24 cellular contexts compared by ENCODE assay signal in genomic region chr10:43316516-43316915, GRCh38. TPM values are rescaled to one million over a fixed set of nuclear protein-coding genes. Genes with fewer than 3 reads are reported as not detected.
A peak's percentile ranks its signal among the peaks of the same experiment; 100 is the strongest.
DNase-seq lines count a peak whose midpoint lies in the region; ATAC-seq, FAIRE-seq and TF ChIP-seq lines count a peak whose summit lies in the region.
"Had no signal": no experiment of that assay in that cellular context is flagged by ENCODE, and none has a peak within 500 bp of the region (broad histone marks: within the 10 kb centered on the region; RNA-seq: fewer than 3 reads in every experiment).

No MANE protein-coding gene starts in this region.

- H3K4me1 ChIP-seq in K562 (replicated peaks in 1 of 2; ENCODE audit: control insufficient read depth in 2 of 2, insufficient read depth in 2 of 2, low read length in 2 of 2): peaks cover 0 to 3% of the 10 kb centered on the region in 2 experiments; a peak in 1 of 5 replicates
- peaks cover 19 to 22% of the 10 kb centered on the region in 2 donors for H3K4me1 ChIP-seq in mucosa of rectum (ENCODE audit: control insufficient read depth in 2 of 2, insufficient read depth in 2 of 2, low read length in 2 of 2)
- H3K4me1 ChIP-seq: BLaER1 treated with 17β-estradiol and CSF1 and Interleukin-3, amounts not matched to agents 10 nM and 100 nM had no signal

- H3K9ac ChIP-seq in K562 (ENCODE audit: insufficient read depth in 1 of 2, low read depth in 2 of 2, low read length in 2 of 2) (no peak overlapping the region), mucosa of rectum (ENCODE audit: low read depth in 1 of 2, low read length in 2 of 2) (peak overlapping the region in 1 of 2 donors; percentile 20)
- H3K9ac ChIP-seq: BLaER1 treated with 17β-estradiol and CSF1 and Interleukin-3, amounts not matched to agents 10 nM and 100 nM; GM23248 had no signal

- H3K9me3 ChIP-seq in K562 (replicated peaks; ENCODE audit: control insufficient read depth, insufficient read depth, low read depth, low read length) (no peaks in the 10 kb centered on the region), mucosa of rectum (ENCODE audit: control insufficient read depth in 2 of 2, low read length in 2 of 2) (no peaks in the 10 kb centered on the region)
- H3K9me3 ChIP-seq: A549; BLaER1 treated with 17β-estradiol and CSF1 and Interleukin-3, amounts not matched to agents 10 nM and 100 nM had no signal

- no peak for TF ChIP-seq RAD21 in K562 (CRISPR knock-in tag; conservative IDR thresholded peaks at IDR 0.05 in 1 of 2, IDR thresholded peaks at IDR 0.05 in 1 of 2)

- ATAC-seq in K562: no peak
- ATAC-seq: GM12878 had no signal

- no peak for TF ChIP-seq EP300 in K562 (IDR thresholded peaks at IDR 0.05; ENCODE audit: low read length)

- in situ Hi-C loops in K562 (cut with MboI): no loop called here

- no peaks in the 10 kb centered on the region for H3K79me2 ChIP-seq in K562 (ENCODE audit: control insufficient read depth, insufficient read depth, low read length)

- H2AFZ ChIP-seq in K562 (ENCODE audit: low read depth, low read length): no peak overlapping the region
- H2AFZ ChIP-seq: GM23248 had no signal

- H3K4me1 Mint-ChIP-seq in T-helper 2 cell treated with Interferon-gamma antibody and Interleukin-4, amounts not matched to agents 5 μg/mL and 100 μg/mL, for 36 hours (ENCODE audit: low read depth): peaks cover 13% of the 10 kb centered on the region

- H3K9me3 Mint-ChIP-seq in T-helper 2 cell treated with Interferon-gamma antibody and Interleukin-4, amounts not matched to agents 5 μg/mL and 100 μg/mL, for 36 hours: no peaks in the 10 kb centered on the region

- BruUV-seq in K562 (replicated peaks; lab: Mats Ljungman, UMichigan): no TSS peak

- H3K27me3 Mint-ChIP-seq in T-helper 2 cell treated with Interferon-gamma antibody and Interleukin-4, amounts not matched to agents 5 μg/mL and 100 μg/mL, for 36 hours (ENCODE audit: low read depth): peaks cover 10% of the 10 kb centered on the region

- no peaks in the 10 kb centered on the region for H3K36me3 ChIP-seq in K562 (ENCODE audit: control insufficient read depth, insufficient read depth, low read length)
- H3K36me3 ChIP-seq in mucosa of rectum (ENCODE audit: control insufficient read depth in 2 of 2, insufficient read depth in 2 of 2, low read length in 2 of 2): no peaks in the 10 kb centered on the region
- H3K36me3 ChIP-seq: BLaER1 treated with 17β-estradiol and CSF1 and Interleukin-3, amounts not matched to agents 10 nM and 100 nM had no signal

- no peaks in the 10 kb centered on the region for H3K36me3 Mint-ChIP-seq in T-helper 2 cell treated with Interferon-gamma antibody and Interleukin-4, amounts not matched to agents 5 μg/mL and 100 μg/mL, for 36 hours (ENCODE audit: low read depth)
- H3K36me3 Mint-ChIP-seq: CD4-positive, CD25-positive, alpha-beta regulatory T cell; CD8-positive, alpha-beta memory T cell had no signal

- H3K9me1 ChIP-seq in K562 (ENCODE audit: control insufficient read depth, insufficient read depth, low read length): no peaks in the 10 kb centered on the region

- H3K4me3 ChIP-seq in K562 (no peak overlapping the region), mucosa of rectum (ENCODE audit: low read length in 2 of 2) (no peak overlapping the region)
- H3K4me3 ChIP-seq: A549; BLaER1 treated with 17β-estradiol and CSF1 and Interleukin-3, amounts not matched to agents 10 nM and 100 nM; GM12878; GM23248 had no signal

- POLR2A ChIA-PET in K562 (lab: Yijun Ruan, JAX): interaction anchor here (0.7 kb wide), 1 partner anchor 8 kb away, joined by 3 read pairs; no protein-coding TSS in a partner anchor

- CTCF ChIA-PET in K562 (lab: Yijun Ruan, JAX; ENCODE audit: low intra/inter-chr PET ratio): no interaction called here

- no peak for FAIRE-seq in K562 (lab: Jason Lieb, UNC)
- FAIRE-seq: A549, GM12878, H54, HTR-8/SVneo had no signal

- TF ChIP-seq CTCF in K562 (IDR thresholded peaks at IDR 0.05 in 2 of 3, conservative IDR thresholded peaks at IDR 0.05 in 1 of 3; ENCODE audit: insufficient read depth in 2 of 3, low read depth in 1 of 3, low read length in 3 of 3): no peak

- H3K27ac ChIP-seq in K562 (ENCODE audit: extremely low read depth, low read depth, low read length) (no peak overlapping the region), mucosa of rectum (ENCODE audit: low read depth in 2 of 2, low read length in 2 of 2) (peak overlapping the region; percentile 66 to 67)
- H3K27ac ChIP-seq: 22Rv1; A549; BLaER1 treated with 17β-estradiol and CSF1 and Interleukin-3, amounts not matched to agents 10 nM and 100 nM; GM23248; HL-60 had no signal

- DNase-seq in T-helper 2 cell treated with Interferon-gamma antibody and Interleukin-4, amounts not matched to agents 5 μg/mL and 100 μg/mL, for 36 hours (ENCODE audit: low spot score): no peak
- DNase-seq in T-helper 2 cell (no peak), AG20443 (ENCODE audit: low spot score) (peak; percentile 7), K562 (ENCODE audit: extremely low read depth in 1 of 4, low spot score in 3 of 4) (no peak), C1 segment of cervical spinal cord (lab: John Stamatoyannopoulos, UW) (no peak)
- no peak for DNase-seq in activated CD4-positive, alpha-beta T cell treated with anti-CD3 and anti-CD28 coated beads, Interleukin-2, amount 50 U/mL, for 48 hours
- DNase-seq: CD4-positive, CD25-positive, alpha-beta regulatory T cell; COR-L47; DMS 273 treated with DMSO at 0.1 percent for 48 hours; DND-41; EL; GM23248; HCEC 1CT; IMR-90 had no signal

- 3% methylated on average over 3 of the region's 3 CpGs for WGBS in K562 (ENCODE audit: insufficient coverage, low coverage, missing lambda C conversion rate)

- H3K4me2 ChIP-seq in K562 (ENCODE audit: insufficient read depth, low read length): no peak overlapping the region
- H3K4me2 ChIP-seq: A549; BLaER1 treated with 17β-estradiol and CSF1 and Interleukin-3, amounts not matched to agents 10 nM and 100 nM had no signal

- no peak for TF ChIP-seq POLR2A in K562 (conservative IDR thresholded peaks at IDR 0.05)

- H4K20me1 ChIP-seq in K562 (replicated peaks; ENCODE audit: control insufficient read depth, insufficient read depth, low read length): 0 out of 2 replicates have a peak, but pooled peaks cover 4% of the 10 kb centered on the region
- H4K20me1 ChIP-seq: BLaER1 treated with 17β-estradiol and CSF1 and Interleukin-3, amounts not matched to agents 10 nM and 100 nM had no signal

- intact Hi-C loops in K562 (cut with micrococcal nuclease): no loop called here

- H3K4me3 Mint-ChIP-seq in T-helper 2 cell treated with Interferon-gamma antibody and Interleukin-4, amounts not matched to agents 5 μg/mL and 100 μg/mL, for 36 hours: no peak overlapping the region
- H3K4me3 Mint-ChIP-seq: CD4-positive, CD25-positive, alpha-beta regulatory T cell; CD8-positive, alpha-beta memory T cell had no signal

- H3K27me3 ChIP-seq in K562 (ENCODE audit: control insufficient read depth in 2 of 2, insufficient read depth in 2 of 2, low read length in 2 of 2) (peaks cover 50 to 82% of the 10 kb centered on the region in 2 experiments), mucosa of rectum (ENCODE audit: control insufficient read depth in 2 of 2, insufficient read depth in 2 of 2, low read length in 2 of 2) (no peaks in the 10 kb centered on the region)
- H3K27me3 ChIP-seq: BLaER1 treated with 17β-estradiol and CSF1 and Interleukin-3, amounts not matched to agents 10 nM and 100 nM had no signal

- peak overlapping the region; percentile 49 for H3K27ac Mint-ChIP-seq in T-helper 2 cell treated with Interferon-gamma antibody and Interleukin-4, amounts not matched to agents 5 μg/mL and 100 μg/mL, for 36 hours

TF ChIP-seq in K562, 482 proteins besides CTCF, POLR2A, EP300 and RAD21 (continues in another document):
- TF ChIP-seq MYNN (IDR thresholded peaks at IDR 0.05): no peak
- TF ChIP-seq MYNN (CRISPR knock-in tag; IDR thresholded peaks at IDR 0.05): no peak
- peak; percentile 60; the same call in 1 of the 2 replicates for TF ChIP-seq MAFG (tag; conservative IDR thresholded peaks at IDR 0.05)
- TF ChIP-seq ZNF316 (IDR thresholded peaks at IDR 0.05): peak; percentile 66; the same call in 1 of the 2 replicates

RNA-seq across cellular contexts. Expression of gene RASGEF1A, which starts 49.7 kb away (rescaled TPM):
- 16.2 and 38.5 TPM in 2 replicates for total RNA-seq in K562 (2011; cell fraction: chromatin; rRNA removed; ENCODE audit: low replicate concordance)
- total RNA-seq in K562 (2011; cell fraction: nucleolus; rRNA removed): 29.0 and 30.1 TPM in 2 replicates
- 17.3 and 19.3 TPM in 2 replicates for total RNA-seq in K562 (2011; cell fraction: nucleoplasm; rRNA removed)
- total RNA-seq in K562 (2014; rRNA removed) (29.7 and 32.0 TPM in 2 replicates), K562 (2014; rRNA removed; fragmentation: Illumina TruSeq; extraction: Trizol) (8.1 and 9.2 TPM in 2 replicates), K562 (2015; rRNA removed; fragmentation: Illumina TruSeq; extraction: Trizol) (9.8 and 10.2 TPM in 2 replicates), K562 (2021) (20.9 and 21.5 TPM in 2 replicates)
- polyA plus RNA-seq in K562 (2011; rRNA removed) (25.3 and 28.7 TPM in 2 replicates), K562 (2014; fragmentation: Illumina TruSeq; extraction: Trizol) (14.7 and 18.9 TPM in 2 replicates), K562 (2014; fragmentation: Nextera tagmentation; extraction: Ambion mirVana) (1 to 10 TPM; 1.6 to 2.9 TPM), K562 (2014; rRNA removed) (24.2 and 27.9 TPM in 2 replicates)
- 27.5 and 49.3 TPM in 2 replicates for polyA plus RNA-seq in K562 (2011; cell fraction: cytosol; rRNA removed)
- 38.8 and 68.7 TPM in 2 replicates for polyA plus RNA-seq in K562 (2011; cell fraction: nucleus; rRNA removed)
- 7.4 and 13.1 TPM in 2 replicates for polyA plus RNA-seq in K562 (2012)
- 9.3 and 18.5 TPM in 2 replicates for polyA minus RNA-seq in K562 (2011; rRNA and poly(A)+ RNA removed)
- 19.4 and 20.6 TPM in 2 replicates for polyA minus RNA-seq in K562 (2011; cell fraction: cytosol; rRNA and poly(A)+ RNA removed)
- polyA minus RNA-seq in K562 (2011; cell fraction: nucleus; rRNA and poly(A)+ RNA removed): 21.3 TPM in 2 replicates
- polyA plus RNA-seq: GM23248 had no signal

RNA-seq across cellular contexts. Expression of gene FXYD4, which starts 54.9 kb away (rescaled TPM):
- not detected in 2 replicates for total RNA-seq in K562 (2011; cell fraction: chromatin; rRNA removed; ENCODE audit: low replicate concordance)
- not detected in 2 replicates for total RNA-seq in K562 (2011; cell fraction: nucleolus; rRNA removed)
- not detected in 2 replicates for total RNA-seq in K562 (2011; cell fraction: nucleoplasm; rRNA removed)
- total RNA-seq in K562 (2014; rRNA removed) (not detected in 2 replicates), K562 (2014; rRNA removed; fragmentation: Illumina TruSeq; extraction: Trizol) (not detected in 2 replicates), K562 (2015; rRNA removed; fragmentation: Illumina TruSeq; extraction: Trizol) (not detected in 2 replicates), K562 (2021) (not detected in 2 replicates)
- polyA plus RNA-seq in K562 (2011; rRNA removed) (not detected in 2 replicates), K562 (2014; fragmentation: Illumina TruSeq; extraction: Trizol) (not detected in 2 replicates), K562 (2014; fragmentation: Nextera tagmentation; extraction: Ambion mirVana) (not detected), K562 (2014; rRNA removed) (0.94 TPM in 1 of 2 replicates, not detected in the other)
- 0.07 TPM in 1 of 2 replicates, not detected in the other for polyA plus RNA-seq in K562 (2011; cell fraction: cytosol; rRNA removed)
- not detected in 2 replicates for polyA plus RNA-seq in K562 (2011; cell fraction: nucleus; rRNA removed)
- 0.37 TPM in 1 of 2 replicates, not detected in the other for polyA plus RNA-seq in K562 (2012)
- not detected in 2 replicates for polyA minus RNA-seq in K562 (2011; rRNA and poly(A)+ RNA removed)
- polyA minus RNA-seq in K562 (2011; cell fraction: cytosol; rRNA and poly(A)+ RNA removed): not detected in 2 replicates
- not detected in 2 replicates for polyA minus RNA-seq in K562 (2011; cell fraction: nucleus; rRNA and poly(A)+ RNA removed)
- total RNA-seq: CD4-positive, CD25-positive, alpha-beta regulatory T cell; CD8-positive, alpha-beta memory T cell; G401; GM12878; GM23248; IMR-90 had no signal
- polyA plus RNA-seq: A549; CD4-positive, CD25-positive, alpha-beta regulatory T cell; CD8-positive, alpha-beta memory T cell; GM12878; GM23248; IMR-90 had no signal
